ENCODE assay signal across 30 cellular contexts in genomic region chr15:78159395-78159794, GRCh38.
"Had no signal": no experiment of that assay in that cellular context is flagged by ENCODE, and none has a peak within 500 bp of the region (broad histone marks: within the 10 kb centered on the region; RNA-seq: fewer than 3 reads in every experiment).

No MANE protein-coding gene starts in this region.

- H3K27me3 ChIP-seq: adrenal gland, body of pancreas, breast epithelium, SJCRH30 had no signal

- H3K4me1 ChIP-seq: body of pancreas, SJCRH30 had no signal

- DNase-seq: activated CD4-positive, alpha-beta T cell treated with anti-CD3 and anti-CD28 coated beads, Interleukin-2, amount 10 ng/mL, durations not matched to agents 24 days and 14 days; activated CD4-positive, alpha-beta T cell treated with anti-CD3 and anti-CD28 coated beads, Interleukin-2, amount 50 U/mL, for 4 hours; activated CD4-positive, CD25-positive, alpha-beta regulatory T cell; activated CD8-positive, alpha-beta memory T cell treated with anti-CD3 and anti-CD28 coated beads, Interleukin-2, amount 50 U/mL, for 4 hours; activated CD8-positive, alpha-beta T cell treated with anti-CD3 and anti-CD28 coated beads for 36 hours; activated gamma-delta T cell treated with Interleukin-2 at 50 U/mL for 16 hours; activated naive CD4-positive, alpha-beta T cell treated with anti-CD3 and anti-CD28 coated beads for 36 hours; activated T-cell treated with anti-CD3 and anti-CD28 coated beads for 4 hours; activated T-cell treated with anti-CD3 and anti-CD28 coated beads, Interleukin-2, amount 50 U/mL, for 4 hours; adrenal gland; body of pancreas; central memory CD4-positive, alpha-beta T cell; Karpas-422; KBM-7; NCI-H1105; NCI-H1417 treated with DMSO at 0.1 percent for 48 hours; NCI-H1930; NCI-H2081 treated with DMSO at 0.1 percent for 48 hours; NCI-H2171; NCI-H69; NCI-H82; PC-9; SHP77; SJCRH30; T1000; WERI-Rb-1 had no signal

- ATAC-seq: activated CD8-positive, alpha-beta T cell treated with anti-CD3 and anti-CD28 coated beads for 36 hours; activated naive CD4-positive, alpha-beta T cell treated with anti-CD3 and anti-CD28 coated beads, Interleukin-2, amount 50 U/mL, for 72 hours; activated T-cell treated with anti-CD3 and anti-CD28 coated beads, Interleukin-2, amount 50 U/mL, for 4 hours; body of pancreas had no signal

- H3K36me3 ChIP-seq: breast epithelium had no signal

- H3K9me3 ChIP-seq: adrenal gland, body of pancreas, breast epithelium, SJCRH30 had no signal

- H3K27ac ChIP-seq: adrenal gland, body of pancreas, breast epithelium, PC-9, RWPE1, SJCRH30, SK-N-MC, WERI-Rb-1 had no signal

- H3K4me3 ChIP-seq: adrenal gland, body of pancreas, breast epithelium, PC-9, SJCRH30, SK-N-MC had no signal
